In the genomic region with DNA sequence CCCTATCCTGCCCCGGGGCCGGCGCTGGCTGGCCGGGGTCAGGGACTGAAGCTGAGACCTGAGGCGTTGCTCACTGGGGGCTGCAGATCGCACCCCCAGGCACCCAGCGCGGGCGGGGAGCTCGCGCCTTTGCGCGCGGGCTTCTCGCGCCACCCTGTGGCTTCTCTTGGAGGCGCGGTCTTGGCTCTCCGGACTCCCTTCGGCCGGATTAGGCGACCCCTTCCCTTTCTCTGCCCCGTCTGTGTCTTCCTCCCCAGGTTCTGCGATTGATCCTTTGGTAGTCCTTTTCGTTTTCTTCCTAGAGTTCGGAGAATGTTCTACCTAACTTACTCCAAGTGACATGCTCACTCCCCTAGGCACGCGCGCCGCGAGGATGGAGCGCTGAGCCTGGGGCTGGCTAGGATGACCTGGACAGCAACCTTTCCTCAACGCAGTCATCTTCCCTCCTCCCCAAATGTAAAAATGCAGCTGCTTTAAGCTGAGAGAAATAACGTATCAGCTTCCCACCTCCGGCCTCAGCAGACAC, we compare ENCODE assay signal across 7 cellular contexts. TPM values are rescaled to one million over a fixed set of nuclear protein-coding genes. Genes with fewer than 3 reads are reported as not detected.
DNase-seq lines count a peak whose midpoint lies in the region; ATAC-seq and TF ChIP-seq lines count a peak whose summit lies in the region.

No MANE protein-coding gene starts in this region.

- no peaks in the 10 kb centered on the region for H3K9me3 ChIP-seq in left lung

- peaks cover 15 to 24% of the 10 kb centered on the region in 2 donors for H3K4me1 ChIP-seq in left lung

- H3K27ac ChIP-seq in left lung, result no peak overlapping the region

- peaks cover 48 to 90% of the 10 kb centered on the region in 2 donors for H3K27me3 ChIP-seq in left lung

- peak; percentile 85 for TF ChIP-seq CTCF in GM12873 (IDR thresholded peaks at IDR 0.05; ENCODE audit: insufficient read depth, low read depth, low read length, missing control alignments)
- TF ChIP-seq CTCF in choroid plexus epithelial cell (conservative IDR thresholded peaks at IDR 0.05; ENCODE audit: low read depth, low read length), result peak; percentile 73
- TF ChIP-seq CTCF in left lung (IDR thresholded peaks at IDR 0.05), result peak; percentile 63 to 67

- intact Hi-C loops in left lung (cut with DNase I), result loop anchor here in 1 of 2 donors (5.0 kb wide), 1 partner anchor 63 kb away; no protein-coding TSS in a partner anchor

- ATAC-seq in left lung (peak; percentile 86), HG02759 (IDR thresholded peaks at IDR 0.05; ENCODE audit: unreplicated experiment) (no peak)

- DNase-seq in MV-4-11 (lab: John Stamatoyannopoulos, UW), result peak; percentile 13
- peak; percentile 31 for DNase-seq in activated CD4-positive, CD25-positive, alpha-beta regulatory T cell treated with anti-CD3 and anti-CD28 coated beads, Interleukin-2, amount 50 U/mL, for 16 hours (ENCODE audit: low read depth, low spot score)
- DNase-seq in choroid plexus epithelial cell (ENCODE audit: low read depth), result peak; percentile 47
- no peak for DNase-seq in left lung
- DNase-seq in stimulated activated CD4-positive, alpha-beta T cell treated with anti-CD3 and anti-CD28 coated beads, Interleukin-4, amount 100 ng/mL, for 4 hours, result peak; percentile 48 to 62

- H3K4me3 ChIP-seq in choroid plexus epithelial cell (ENCODE audit: low read depth, low read length) (peak overlapping the region; percentile 43), left lung (peak overlapping the region; percentile 5 to 12)

- H3K36me3 ChIP-seq in left lung, result no peaks in the 10 kb centered on the region

RNA-seq across cellular contexts. Expression of a gene that starts 0.5 kb away (rescaled TPM):
- under 1 TPM; 0.47 to 0.97 TPM for total RNA-seq in left lung

RNA-seq across cellular contexts. Expression of a gene that starts 1.3 kb away (rescaled TPM):
- total RNA-seq in left lung, result not detected

RNA-seq across cellular contexts. Expression of a gene that starts 33.3 kb away (rescaled TPM):
- 10 to 100 TPM; 10.6 to 12.3 TPM for total RNA-seq in left lung

RNA-seq across cellular contexts. Expression of a gene that starts 43.5 kb away (rescaled TPM):
- 1 to 10 TPM; 1.7 to 4.4 TPM for total RNA-seq in left lung

Comparison
In these comparisons a context has a peak if more than half of its experiments do, and no peak if none do; other contexts are left out.
1. DNase-seq: peak in MV-4-11 (single experiment), activated CD4-positive, CD25-positive, alpha-beta regulatory T cell treated with anti-CD3 and anti-CD28 coated beads, Interleukin-2, amount 50 U/mL, for 16 hours (single experiment), choroid plexus epithelial cell (single experiment) and stimulated activated CD4-positive, alpha-beta T cell treated with anti-CD3 and anti-CD28 coated beads, Interleukin-4, amount 100 ng/mL, for 4 hours (2 of 2); none in left lung (0 of 2).
2. Peak in every context shown above with its lines, with median percentiles within 50 percentile points of each other: CTCF ChIP-seq.